In genomic region chr1:178629549-178630154, GRCh38 we compare ENCODE assay signal across 1 cellular context.
TF ChIP-seq lines count a peak whose summit lies in the region.

No MANE protein-coding gene starts in this region.

TF ChIP-seq in GM23338, 12 proteins besides CTCF, POLR2A, EP300 and RAD21 (continued from another document):
- no peak for TF ChIP-seq ZNF462 (CRISPR knock-in tag; IDR thresholded peaks at IDR 0.05)
- no peak for TF ChIP-seq NANOG (IDR thresholded peaks at IDR 0.05; ENCODE audit: borderline replicate concordance)
- TF ChIP-seq REST (IDR thresholded peaks at IDR 0.05; ENCODE audit: unreplicated experiment) = no peak
